21 cellular contexts compared by ENCODE assay signal in genomic region chrX:71304561-71304960, GRCh38. TPM values are rescaled to one million over a fixed set of nuclear protein-coding genes. Genes with fewer than 3 reads are reported as not detected.
"Had no signal": no experiment of that assay in that cellular context is flagged by ENCODE, and none has a peak within 500 bp of the region (broad histone marks: within the 10 kb centered on the region; RNA-seq: fewer than 3 reads in every experiment).

No MANE protein-coding gene starts in this region.

- H3K4me3 Mint-ChIP-seq: dendritic cell treated with granulocyte-macrophage colony-stimulating factor and Interleukin-4, amounts not matched to agents 40 ng/mL and 50 ng/mL, for 4 days; effector memory CD8-positive, alpha-beta T cell; naive thymus-derived CD8-positive, alpha-beta T cell had no signal

- H3K4me3 ChIP-seq: esophagus muscularis mucosa, gastrocnemius medialis, sigmoid colon, skin epidermis, stomach, thoracic aorta, transverse colon had no signal

- H3K27me3 ChIP-seq: esophagus muscularis mucosa, gastrocnemius medialis, neutrophil, sigmoid colon, stomach, transverse colon had no signal

- H3K9me3 Mint-ChIP-seq: dendritic cell treated with granulocyte-macrophage colony-stimulating factor and Interleukin-4, amounts not matched to agents 40 ng/mL and 50 ng/mL, for 4 days; effector memory CD8-positive, alpha-beta T cell; naive thymus-derived CD8-positive, alpha-beta T cell had no signal

- H3K4me1 ChIP-seq: stomach, transverse colon had no signal

- H3K27me3 Mint-ChIP-seq: dendritic cell treated with granulocyte-macrophage colony-stimulating factor and Interleukin-4, amounts not matched to agents 40 ng/mL and 50 ng/mL, for 4 days; effector memory CD8-positive, alpha-beta T cell; naive thymus-derived CD8-positive, alpha-beta T cell had no signal

- ATAC-seq: effector memory CD8-positive, alpha-beta T cell; gastrocnemius medialis; left lobe of liver; naive thymus-derived CD8-positive, alpha-beta T cell had no signal

- DNase-seq: effector memory CD8-positive, alpha-beta T cell; gastrocnemius medialis; glutamatergic neuron; islet precursor cell; mammary epithelial cell; naive thymus-derived CD8-positive, alpha-beta T cell; posterior cingulate gyrus; sigmoid colon; stimulated activated CD4-positive, alpha-beta T cell treated with anti-CD3 and anti-CD28 coated beads, Interleukin-2, amount 100 ng/mL, for 24 hours; stimulated activated CD4-positive, alpha-beta T cell treated with anti-CD3 and anti-CD28 coated beads, Interleukin-4, amount 100 ng/mL, for 4 hours; stimulated activated naive CD4-positive, alpha-beta T cell; stomach; substantia nigra; transverse colon had no signal

- H3K27ac ChIP-seq: epithelial cell of prostate, esophagus muscularis mucosa, gastrocnemius medialis, neutrophil, sigmoid colon, skin epidermis, stomach, thoracic aorta, transverse colon had no signal

- H3K9me3 ChIP-seq: esophagus muscularis mucosa, gastrocnemius medialis, neutrophil, sigmoid colon, stomach, thoracic aorta, transverse colon had no signal

- H3K27ac Mint-ChIP-seq: dendritic cell treated with granulocyte-macrophage colony-stimulating factor and Interleukin-4, amounts not matched to agents 40 ng/mL and 50 ng/mL, for 4 days had no signal

RNA-seq across cellular contexts. Expression of gene ITGB1BP2, which starts 3.0 kb away (rescaled TPM):
- polyA plus RNA-seq: naive thymus-derived CD8-positive, alpha-beta T cell had no signal
